Comparison of ENCODE assay signal across 1 cellular context in genomic region chr6:39225946-39226437, GRCh38.
TF ChIP-seq lines count a peak whose summit lies in the region.

No MANE protein-coding gene starts in this region.

TF ChIP-seq in K562, 482 proteins besides CTCF, POLR2A, EP300 and RAD21 (continued from another document and continues in another):
- no peak for TF ChIP-seq GTF3C2 (IDR thresholded peaks at IDR 0.05; ENCODE audit: borderline replicate concordance, extremely low read depth, insufficient read length)
- peak; percentile 13 to 70 for TF ChIP-seq E2F6 (IDR thresholded peaks at IDR 0.05; ENCODE audit: borderline replicate concordance in 1 of 2, extremely low read depth in 1 of 2, insufficient read depth in 1 of 2, insufficient read length in 1 of 2, low read depth in 1 of 2, low read length in 1 of 2, poor library complexity in 1 of 2, severe bottlenecking in 1 of 2)
- no peak for TF ChIP-seq ZNF134 (CRISPR knock-in tag; conservative IDR thresholded peaks at IDR 0.05)
- 0 out of 2 replicates have a peak, but pooled peaks have one; percentile 15 for TF ChIP-seq NR4A1 (CRISPR knock-in tag; IDR thresholded peaks at IDR 0.05)
- TF ChIP-seq NR4A1 (tag; IDR thresholded peaks at IDR 0.05) = peak; percentile 92
- TF ChIP-seq MAFF (IDR thresholded peaks at IDR 0.05; ENCODE audit: low read length) = peak; percentile 59; the same call in 1 of the 2 replicates
- no peak for TF ChIP-seq ZNF444 (CRISPR knock-in tag; IDR thresholded peaks at IDR 0.05)
- no peak for TF ChIP-seq ZNF3 (CRISPR knock-in tag; IDR thresholded peaks at IDR 0.05)
- peak; percentile 54 for TF ChIP-seq SUPT5H (IDR thresholded peaks at IDR 0.05)
- TF ChIP-seq CREB5 (CRISPR knock-in tag; IDR thresholded peaks at IDR 0.05) = peak; percentile 55; the same call in 1 of the 2 replicates
- TF ChIP-seq ZNF318 (IDR thresholded peaks at IDR 0.05; ENCODE audit: borderline replicate concordance in 1 of 2, low read depth in 1 of 2) = no peak
- TF ChIP-seq TAF9B (IDR thresholded peaks at IDR 0.05; ENCODE audit: partially characterized antibody) = no peak
- TF ChIP-seq ZBTB9 (CRISPR knock-in tag; IDR thresholded peaks at IDR 0.05) = peak; percentile 80; the same call in 1 of the 2 replicates
- TF ChIP-seq ATF1 (CRISPR knock-in tag; IDR thresholded peaks at IDR 0.05) = no peak
- TF ChIP-seq ATF1 (tag; IDR thresholded peaks at IDR 0.05) = peak; percentile 37; the same call in 1 of the 2 replicates
- TF ChIP-seq PTRF (tag; IDR thresholded peaks at IDR 0.05) = 0 out of 2 replicates have a peak, but pooled peaks have one; percentile 44
- TF ChIP-seq LARP7 (IDR thresholded peaks at IDR 0.05) = 0 out of 2 replicates have a peak, but pooled peaks have one; percentile 14
- no peak for TF ChIP-seq ZNF668 (CRISPR knock-in tag; IDR thresholded peaks at IDR 0.05)
- peak; percentile 64 for TF ChIP-seq MYC (IDR thresholded peaks at IDR 0.05; ENCODE audit: low read depth, low read length)
- TF ChIP-seq MYC (CRISPR knock-in tag; IDR thresholded peaks at IDR 0.05; ENCODE audit: borderline replicate concordance, low read depth) = no peak
- 0 out of 2 replicates have a peak, but pooled peaks have one; percentile 22 for TF ChIP-seq HMBOX1 (IDR thresholded peaks at IDR 0.05)
- TF ChIP-seq MGA (IDR thresholded peaks at IDR 0.05) = peak; percentile 67
